In the genomic region with DNA sequence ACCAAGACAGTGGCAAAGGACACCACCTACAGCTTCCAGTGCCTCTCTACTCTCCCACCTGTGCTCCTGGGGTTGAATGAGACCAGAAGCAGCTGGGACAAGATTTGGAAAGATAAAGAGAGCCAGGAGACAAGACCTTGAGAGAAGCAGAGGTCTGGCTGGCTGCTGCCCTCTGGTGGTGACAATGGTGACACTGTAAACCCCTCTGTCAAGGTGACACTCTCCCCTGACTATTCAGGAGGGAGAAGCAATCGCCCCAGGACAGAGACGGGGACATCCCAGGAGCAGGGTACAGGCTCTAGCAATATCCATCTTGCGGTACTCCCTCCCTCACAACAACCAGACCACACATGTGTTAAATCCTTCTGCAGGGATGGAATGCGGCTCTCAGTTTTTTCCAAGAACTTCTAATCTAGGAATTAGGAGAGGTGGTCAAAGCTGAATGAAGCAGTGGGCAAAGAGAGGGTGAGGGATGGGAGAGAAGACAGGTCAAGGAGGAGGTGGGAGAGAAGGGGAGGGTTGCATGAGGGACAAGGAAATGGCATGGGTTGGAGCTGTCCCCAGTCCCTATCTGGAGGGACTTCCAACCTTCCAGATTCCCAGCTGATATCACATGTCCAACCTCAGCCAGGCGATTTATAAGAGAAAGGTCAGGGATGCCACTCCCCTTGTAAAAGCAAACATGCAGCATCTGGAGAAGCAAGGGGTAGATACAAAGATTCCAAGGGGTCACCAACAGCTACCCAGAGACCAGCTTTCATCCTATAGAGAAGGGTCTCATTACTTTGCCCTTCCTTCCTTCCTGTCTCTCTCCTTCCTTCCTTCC, we compare ENCODE assay signal across 8 cellular contexts. TPM values are rescaled to one million over a fixed set of nuclear protein-coding genes. Genes with fewer than 3 reads are reported as not detected.
A peak's percentile ranks its signal among the peaks of the same experiment; 100 is the strongest.
DNase-seq lines count a peak whose midpoint lies in the region; ATAC-seq and TF ChIP-seq lines count a peak whose summit lies in the region.

No MANE protein-coding gene starts in this region.

- no peak overlapping the region for H3K4me3 Mint-ChIP-seq in T-helper 17 cell

- H3K4me1 Mint-ChIP-seq in T-helper 17 cell, result peaks cover 26% of the 10 kb centered on the region

- H3K27me3 ChIP-seq in sigmoid colon, result peaks cover 20 to 55% (median 43%) of the 10 kb centered on the region in 3 donors

- no peak overlapping the region for H3K27ac ChIP-seq in sigmoid colon

- no peaks in the 10 kb centered on the region for H3K36me3 Mint-ChIP-seq in T-helper 17 cell (ENCODE audit: low read depth)

- H3K36me3 ChIP-seq in sigmoid colon, result no peaks in the 10 kb centered on the region

- H3K9me3 ChIP-seq in T-helper 17 cell (ENCODE audit: control insufficient read depth, low read length, poor library complexity, severe bottlenecking) (no peaks in the 10 kb centered on the region), sigmoid colon (no peaks in the 10 kb centered on the region)

- TF ChIP-seq POLR2A in sigmoid colon (IDR thresholded peaks at IDR 0.05), result no peak

- no peak overlapping the region for H3K4me3 ChIP-seq in GM12864 (ENCODE audit: low read depth, low read length)
- H3K4me3 ChIP-seq in sigmoid colon, result no peak overlapping the region

- no peak for TF ChIP-seq EP300 in sigmoid colon (IDR thresholded peaks at IDR 0.05)

- TF ChIP-seq CTCF in GM12864 (IDR thresholded peaks at IDR 0.05; ENCODE audit: low read depth, low read length, missing control alignments) (peak; percentile 97), sigmoid colon (IDR thresholded peaks at IDR 0.05) (peak; percentile 45 to 71 (median 69))

- WGBS in sigmoid colon, 2 donors, result 23 to 25% methylated on average over 5 of the region's 5 CpGs

- peaks cover 0 to 38% (median 34%) of the 10 kb centered on the region in 4 donors for H3K4me1 ChIP-seq in sigmoid colon

- DNase-seq in GM12864 (ENCODE audit: low read depth), result peak; percentile 52
- peak; percentile 40 for DNase-seq in NCI-H1105 (lab: John Stamatoyannopoulos, UW)
- DNase-seq in T-helper 17 cell, result peak; percentile 54 to 69 (median 56)
- DNase-seq in amniotic epithelial cell (ENCODE audit: low read depth), result peak; percentile 45
- DNase-seq in left ventricle myocardium superior, result peak; percentile 82
- peak; percentile 87 for DNase-seq in sigmoid colon

- H3K27me3 Mint-ChIP-seq in T-helper 17 cell, result no peaks in the 10 kb centered on the region

- ATAC-seq in T-helper 17 cell (peak; percentile 38), left ventricle myocardium superior (peak; percentile 47), GM21526 (IDR thresholded peaks at IDR 0.05; ENCODE audit: low FRiP score, unreplicated experiment) (no peak), GM19463 (IDR thresholded peaks at IDR 0.05; ENCODE audit: unreplicated experiment) (no peak)

- intact Hi-C loops in left ventricle myocardium superior (cut with micrococcal nuclease) (loop anchor here (5.0 kb wide), 1 partner anchor 35 kb away; no protein-coding TSS in a partner anchor), sigmoid colon (cut with DNase I) (loop anchor here (2.0 to 5.0 kb wide), 2 partner anchors 35 to 47 kb away; no protein-coding TSS in a partner anchor)

- no peak overlapping the region for H3K27ac Mint-ChIP-seq in T-helper 17 cell

RNA-seq across cellular contexts. Expression of a gene that starts 2.9 kb away (rescaled TPM):
- total RNA-seq in T-helper 17 cell (not detected), left ventricle myocardium superior (0.64 TPM), sigmoid colon (not detected)
- under 1 TPM in 1 of 3 donors, not detected in 2; 0.38 TPM for polyA plus RNA-seq in sigmoid colon

RNA-seq across cellular contexts. Expression of a gene that starts 17.1 kb away (rescaled TPM):
- 10 to 100 TPM in 1 of 2 donors, 1 to 10 TPM in 1; 6.5 to 10.5 TPM for total RNA-seq in T-helper 17 cell
- 5.6 TPM for total RNA-seq in left ventricle myocardium superior
- total RNA-seq in sigmoid colon, result 1 to 10 TPM; 1.8 to 7.1 (median 3.0) TPM
- polyA plus RNA-seq in sigmoid colon, result 10 to 100 TPM in 2 of 3 donors, 1 to 10 TPM in 1; 7.8 to 16.0 (median 15.2) TPM

RNA-seq across cellular contexts. Expression of a gene that starts 17.3 kb away (rescaled TPM):
- total RNA-seq in T-helper 17 cell, result 1 to 10 TPM; 3.0 to 4.4 TPM
- total RNA-seq in left ventricle myocardium superior, result 1.2 TPM
- total RNA-seq in sigmoid colon, result 1 to 10 TPM; 1.6 to 4.2 (median 3.5) TPM
- polyA plus RNA-seq in sigmoid colon, result 10 to 100 TPM in 1 of 3 donors, 1 to 10 TPM in 2; 6.6 to 11.0 (median 7.4) TPM

Comparison
In these comparisons a context has a peak if more than half of its experiments do, and no peak if none do; other contexts are left out.
1. ATAC-seq: peak in T-helper 17 cell (single experiment) and left ventricle myocardium superior (single experiment); none in GM21526 (single experiment) and GM19463 (single experiment).
2. Peak in every context shown above with its lines, with median percentiles within 50 percentile points of each other: DNase-seq.